In genomic region chr6:111985202-111985731, GRCh38 we compare ENCODE assay signal across 8 cellular contexts.
DNase-seq lines count a peak whose midpoint lies in the region; ATAC-seq and TF ChIP-seq lines count a peak whose summit lies in the region.

No MANE protein-coding gene starts in this region.

- intact Hi-C loops in CD8-positive, alpha-beta T cell (cut with DNase I, micrococcal nuclease), result no loop called here
- intact Hi-C loops in right lobe of liver (cut with DNase I) (no loop called here), adrenal gland (cut with DNase I) (no loop called here)

- no peaks in the 10 kb centered on the region for H3K27me3 Mint-ChIP-seq in CD8-positive, alpha-beta T cell (ENCODE audit: low read depth)
- H3K27me3 Mint-ChIP-seq in activated naive CD8-positive, alpha-beta T cell treated with anti-CD3 and anti-CD28 coated beads for 36 hours, result no peaks in the 10 kb centered on the region

- no peak overlapping the region for H3K4me3 ChIP-seq in CD8-positive, alpha-beta T cell (ENCODE audit: low read depth, low read length)
- no peak overlapping the region for H3K4me3 ChIP-seq in right lobe of liver
- H3K4me3 ChIP-seq in adrenal gland, result no peak overlapping the region

- H3K27me3 ChIP-seq in CD8-positive, alpha-beta T cell (ENCODE audit: insufficient read depth, low read length), result no peaks in the 10 kb centered on the region
- H3K27me3 ChIP-seq in right lobe of liver (no peaks in the 10 kb centered on the region), adrenal gland (no peaks in the 10 kb centered on the region)

- TF ChIP-seq POLR2A in right lobe of liver (IDR thresholded peaks at IDR 0.05), result no peak
- no peak for TF ChIP-seq POLR2A in adrenal gland (IDR thresholded peaks at IDR 0.05)

- POLR2A ChIA-PET in CD8-positive, alpha-beta T cell (lab: Charles Lee), result interaction anchor here (2.0 kb wide), 1 partner anchor 11 kb away, joined by 17 read pairs; no protein-coding TSS in a partner anchor

- 84% methylated on average over 4 of the region's 4 CpGs for WGBS in right lobe of liver (ENCODE audit: insufficient coverage, low coverage, low lambda C conversion rate, missing lambda C conversion rate)
- WGBS in adrenal gland, 4 donors, result 87 to 92% (median 91%) methylated on average over 4 of the region's 4 CpGs

- H3K27ac ChIP-seq in CD8-positive, alpha-beta T cell (ENCODE audit: low read depth, low read length), result no peak overlapping the region
- H3K27ac ChIP-seq in right lobe of liver (no peak overlapping the region), adrenal gland (no peak overlapping the region)

- peak in 3 of 7 experiments; percentile 25 to 38 (median 27) for DNase-seq in CD8-positive, alpha-beta T cell
- DNase-seq in NCI-H1105 treated with DMSO at 0.1 percent for 48 hours (lab: John Stamatoyannopoulos, UW) (peak; percentile 81), right lobe of liver (no peak), adrenal gland (no peak), NCI-H187 (lab: John Stamatoyannopoulos, UW) (no peak), globus pallidus (ENCODE audit: low spot score) (no peak)
- no peak for DNase-seq in activated naive CD8-positive, alpha-beta T cell treated with anti-CD3 and anti-CD28 coated beads for 36 hours

- TF ChIP-seq CTCF in CD8-positive, alpha-beta T cell (IDR thresholded peaks at IDR 0.05), result no peak
- TF ChIP-seq CTCF in right lobe of liver (IDR thresholded peaks at IDR 0.05) (no peak), adrenal gland (IDR thresholded peaks at IDR 0.05) (no peak)

- peaks cover 89% of the 10 kb centered on the region for H3K4me1 Mint-ChIP-seq in CD8-positive, alpha-beta T cell (ENCODE audit: low read depth)
- H3K4me1 Mint-ChIP-seq in activated naive CD8-positive, alpha-beta T cell treated with anti-CD3 and anti-CD28 coated beads for 36 hours, result peaks cover 59% of the 10 kb centered on the region

- H3K36me3 Mint-ChIP-seq in CD8-positive, alpha-beta T cell, result no peaks in the 10 kb centered on the region
- H3K36me3 Mint-ChIP-seq in activated naive CD8-positive, alpha-beta T cell treated with anti-CD3 and anti-CD28 coated beads for 36 hours, result peaks cover 13% of the 10 kb centered on the region

- no peaks in the 10 kb centered on the region for H3K9me3 ChIP-seq in CD8-positive, alpha-beta T cell (ENCODE audit: low read length)
- H3K9me3 ChIP-seq in right lobe of liver, result no peaks in the 10 kb centered on the region
- H3K9me3 ChIP-seq in adrenal gland (replicated peaks in 1 of 3), result no peaks in the 10 kb centered on the region

- peak overlapping the region; percentile 13 for H3K4me3 Mint-ChIP-seq in CD8-positive, alpha-beta T cell
- no peak overlapping the region for H3K4me3 Mint-ChIP-seq in activated naive CD8-positive, alpha-beta T cell treated with anti-CD3 and anti-CD28 coated beads for 36 hours

- peaks cover 66% of the 10 kb centered on the region for H3K4me1 ChIP-seq in CD8-positive, alpha-beta T cell (ENCODE audit: insufficient read depth, low read length)
- H3K4me1 ChIP-seq in right lobe of liver, result no peaks in the 10 kb centered on the region
- H3K4me1 ChIP-seq in adrenal gland (replicated peaks in 1 of 2), result no peaks in the 10 kb centered on the region

- peak; percentile 53 for ATAC-seq in CD8-positive, alpha-beta T cell
- ATAC-seq in right lobe of liver (peak in 3 of 4 donors; percentile 16 to 22 (median 18)), GM18517 (IDR thresholded peaks at IDR 0.05; ENCODE audit: unreplicated experiment) (no peak)

- CTCF ChIA-PET in CD8-positive, alpha-beta T cell (lab: Charles Lee), result interaction anchor here (1.0 to 1.3 kb wide), 4 partner anchors 12 to 112 kb away, joined by 3 read pairs; partner anchors contain the start of gene FYN

- peak overlapping the region; percentile 81 for H3K27ac Mint-ChIP-seq in CD8-positive, alpha-beta T cell
- H3K27ac Mint-ChIP-seq in activated naive CD8-positive, alpha-beta T cell treated with anti-CD3 and anti-CD28 coated beads for 36 hours, result peak overlapping the region; percentile 82

- no peaks in the 10 kb centered on the region for H3K36me3 ChIP-seq in CD8-positive, alpha-beta T cell (ENCODE audit: insufficient read depth, low read length)
- no peaks in the 10 kb centered on the region for H3K36me3 ChIP-seq in right lobe of liver
- no peaks in the 10 kb centered on the region for H3K36me3 ChIP-seq in adrenal gland (replicated peaks in 1 of 2)

- no peaks in the 10 kb centered on the region for H3K9me3 Mint-ChIP-seq in CD8-positive, alpha-beta T cell
- peaks cover 8% of the 10 kb centered on the region for H3K9me3 Mint-ChIP-seq in activated naive CD8-positive, alpha-beta T cell treated with anti-CD3 and anti-CD28 coated beads for 36 hours
